Comparison of ENCODE assay signal across 16 cellular contexts in the genomic region with DNA sequence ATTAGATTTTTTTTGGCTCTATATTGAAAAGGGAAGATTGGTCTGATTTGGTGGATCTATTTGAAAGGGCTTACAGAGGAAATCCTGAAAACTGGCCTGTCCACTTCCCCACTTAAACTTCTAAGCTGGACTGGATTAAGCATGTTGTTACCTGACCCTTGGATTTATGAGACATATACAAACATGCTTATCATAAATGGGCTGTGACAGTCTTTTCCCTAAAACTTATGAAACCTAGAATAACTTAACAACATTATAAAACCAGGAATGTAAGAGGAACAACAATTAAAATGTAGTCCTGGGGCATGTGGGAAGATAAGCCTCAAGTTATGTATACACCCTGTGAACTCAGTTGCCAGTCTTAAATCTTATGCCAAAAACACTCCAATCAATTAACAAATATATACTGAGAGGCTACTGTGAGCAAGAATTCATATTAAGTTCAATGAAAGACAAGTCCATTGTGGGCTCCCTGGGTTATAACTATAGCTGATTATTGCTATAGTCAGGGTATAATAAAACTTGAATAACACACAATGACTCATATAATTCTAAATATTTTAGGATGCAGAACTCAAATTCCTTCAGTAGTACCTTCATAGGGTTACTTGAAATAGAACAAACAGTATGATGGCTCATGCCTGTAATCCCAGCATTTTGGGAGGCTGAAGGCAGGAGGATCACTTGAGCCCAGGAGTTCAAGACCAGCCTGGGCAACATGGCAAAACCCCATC.
A peak's percentile ranks its signal among the peaks of the same experiment; 100 is the strongest.
DNase-seq lines count a peak whose midpoint lies in the region; ATAC-seq and TF ChIP-seq lines count a peak whose summit lies in the region.
"Had no signal": no experiment of that assay in that cellular context is flagged by ENCODE, and none has a peak within 500 bp of the region (broad histone marks: within the 10 kb centered on the region; RNA-seq: fewer than 3 reads in every experiment).

No MANE protein-coding gene starts in this region.

- intact Hi-C loops in colonic mucosa (cut with DNase I), result no loop called here
- intact Hi-C loops in mucosa of descending colon (cut with DNase I, micrococcal nuclease), result no loop called here

- H3K9ac ChIP-seq in colonic mucosa (ENCODE audit: low read depth in 2 of 2, low read length in 2 of 2), result no peak overlapping the region
- H3K9ac ChIP-seq: neural progenitor cell had no signal

- H3K4me1 ChIP-seq in colonic mucosa, result peaks cover 12% of the 10 kb centered on the region
- H3K4me1 ChIP-seq in mucosa of descending colon (ENCODE audit: low read depth), result peaks cover 37% of the 10 kb centered on the region
- peaks cover 0 to 26% (median 0%) of the 10 kb centered on the region in 3 donors for H3K4me1 ChIP-seq in gastroesophageal sphincter
- H3K4me1 ChIP-seq: neural progenitor cell had no signal

- H3K27ac ChIP-seq in colonic mucosa (peak overlapping the region; percentile 42), gastroesophageal sphincter (no peak overlapping the region)
- H3K27ac ChIP-seq: gastrocnemius medialis, HL-60, neural progenitor cell, tibial artery had no signal

- H3K4me3 ChIP-seq in AG09309 (ENCODE audit: control insufficient read depth, low read depth, low read length), result no peak overlapping the region
- no peak overlapping the region for H3K4me3 ChIP-seq in LNCaP clone FGC (ENCODE audit: low read depth, low read length)
- no peak overlapping the region for H3K4me3 ChIP-seq in colonic mucosa
- no peak overlapping the region for H3K4me3 ChIP-seq in mucosa of descending colon
- no peak overlapping the region for H3K4me3 ChIP-seq in gastroesophageal sphincter
- H3K4me3 ChIP-seq: gastrocnemius medialis, neural progenitor cell, tibial artery had no signal

- TF ChIP-seq EP300 in gastroesophageal sphincter (IDR thresholded peaks at IDR 0.05), result no peak

- H3K36me3 ChIP-seq in colonic mucosa, result no peaks in the 10 kb centered on the region
- H3K36me3 ChIP-seq in mucosa of descending colon (ENCODE audit: low read depth), result no peaks in the 10 kb centered on the region
- H3K36me3 ChIP-seq in gastroesophageal sphincter, result no peaks in the 10 kb centered on the region
- H3K36me3 ChIP-seq: neural progenitor cell had no signal

- ATAC-seq in mucosa of descending colon (peak; percentile 74), gastroesophageal sphincter (no peak)
- ATAC-seq: gastrocnemius medialis had no signal

- TF ChIP-seq CTCF in AG09309 (IDR thresholded peaks at IDR 0.05; ENCODE audit: control insufficient read depth, insufficient read depth, low read depth, low read length, missing control alignments), result no peak
- no peak for TF ChIP-seq CTCF in LNCaP clone FGC (IDR thresholded peaks at IDR 0.05; ENCODE audit: control insufficient read depth, extremely low read depth, insufficient read depth)
- TF ChIP-seq CTCF in colonic mucosa (IDR thresholded peaks at IDR 0.05), result no peak
- TF ChIP-seq CTCF in mucosa of descending colon (IDR thresholded peaks at IDR 0.05), result no peak
- no peak for TF ChIP-seq CTCF in GM13977 (IDR thresholded peaks at IDR 0.05; ENCODE audit: extremely low read depth, insufficient read depth, missing control alignments)
- no peak for TF ChIP-seq CTCF in gastroesophageal sphincter (IDR thresholded peaks at IDR 0.05)

- H3K9me3 ChIP-seq in colonic mucosa, result no peaks in the 10 kb centered on the region
- H3K9me3 ChIP-seq in mucosa of descending colon, result no peaks in the 10 kb centered on the region
- H3K9me3 ChIP-seq in gastroesophageal sphincter, result no peaks in the 10 kb centered on the region
- H3K9me3 ChIP-seq: gastrocnemius medialis, tibial artery had no signal

- H3K27me3 ChIP-seq in colonic mucosa, result no peaks in the 10 kb centered on the region
- no peaks in the 10 kb centered on the region for H3K27me3 ChIP-seq in gastroesophageal sphincter
- H3K27me3 ChIP-seq: gastrocnemius medialis, neural progenitor cell, tibial artery had no signal

- TF ChIP-seq POLR2A in erythroblast (IDR thresholded peaks at IDR 0.05; ENCODE audit: low read length) (no peak), gastroesophageal sphincter (IDR thresholded peaks at IDR 0.05) (no peak)

- in situ Hi-C loops in GM13977 (cut with MboI; ENCODE audit: low pct_unique_long_range_greater_than_20kb, low sequenced_read_pairs, unreplicated experiment), result no loop called here

- DNase-seq in AG09309 (ENCODE audit: low read depth) (peak; percentile 5), LNCaP clone FGC (ENCODE audit: low read depth) (peak; percentile 54), colonic mucosa (no peak), mucosa of descending colon (no peak), erythroblast (lab: John Stamatoyannopoulos, UW) (no peak), GM13977 (ENCODE audit: low spot score) (no peak)
- DNase-seq in NK-92 treated with Interleukin-12 subunit alpha and Interleukin-12 subunit beta, amount 100 ng/mL, for 24 hours (lab: John Stamatoyannopoulos, UW), result no peak
- DNase-seq: activated naive CD8-positive, alpha-beta T cell treated with anti-CD3 and anti-CD28 coated beads, Interleukin-2, amount 10 ng/mL, durations not matched to agents 7 days and 5 days; DMS79; gastrocnemius medialis; NCI-H2171 treated with DMSO at 0.1 percent for 48 hours; SHP77; tibial artery had no signal

Comparison
In these comparisons a context has a peak if more than half of its experiments do, and no peak if none do; other contexts are left out.
1. DNase-seq: peak in AG09309 (single experiment) and LNCaP clone FGC (single experiment); none in colonic mucosa (single experiment), mucosa of descending colon (0 of 3), erythroblast (0 of 2), NK-92 treated with Interleukin-12 subunit alpha and Interleukin-12 subunit beta, amount 100 ng/mL, for 24 hours (single experiment) and GM13977 (single experiment).